ENCODE assay signal across 8 cellular contexts in the genomic region with DNA sequence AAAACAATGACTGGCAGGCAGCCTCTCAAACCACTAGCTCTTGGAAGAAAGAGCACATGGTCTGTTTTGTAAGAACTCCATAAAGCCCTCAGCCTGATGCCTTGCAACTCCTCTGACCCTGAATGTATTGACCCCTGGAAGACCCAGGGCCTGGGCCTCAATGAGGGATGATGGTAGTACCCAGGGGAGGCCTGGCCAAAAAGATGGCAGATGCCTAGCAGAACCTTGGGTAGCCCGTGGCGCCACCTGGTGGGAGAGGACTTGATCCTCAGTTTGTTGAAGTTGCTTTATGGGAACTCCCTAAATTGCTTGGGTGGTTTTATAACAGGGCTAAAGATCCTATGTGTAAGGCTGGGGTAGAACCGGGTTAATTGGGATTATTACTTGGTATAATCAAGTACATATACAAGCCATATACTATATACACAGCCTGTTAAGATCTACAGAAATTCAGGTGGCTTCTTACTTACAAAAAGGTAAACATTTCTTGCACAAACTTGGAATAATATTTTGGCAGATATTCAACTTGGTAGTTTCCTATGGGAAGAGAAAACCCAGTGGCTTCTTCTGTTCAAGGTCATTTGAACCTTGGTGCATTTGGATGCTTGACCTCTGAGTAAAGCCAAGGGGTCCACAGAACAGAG.
DNase-seq lines count a peak whose midpoint lies in the region; ATAC-seq, FAIRE-seq and TF ChIP-seq lines count a peak whose summit lies in the region.

No MANE protein-coding gene starts in this region.

- H3K4me1 ChIP-seq in HEK293 (ENCODE audit: control insufficient read depth, insufficient read depth, low read length), result no peaks in the 10 kb centered on the region
- no peaks in the 10 kb centered on the region for H3K4me1 ChIP-seq in neutrophil (ENCODE audit: control insufficient read depth in 1 of 2, insufficient read depth in 1 of 2, low read depth in 1 of 2, low read length in 1 of 2)

- peaks cover under 1% of the 10 kb centered on the region for H3K27me3 Mint-ChIP-seq in type B pancreatic cell

- no peaks in the 10 kb centered on the region for H3K27me3 ChIP-seq in neutrophil

- DNase-seq in D721Med (ENCODE audit: insufficient read length, low spot score), result no peak
- peak; percentile 1 for DNase-seq in NCI-H774 (lab: John Stamatoyannopoulos, UW)
- DNase-seq in activated CD8-positive, alpha-beta memory T cell treated with anti-CD3 and anti-CD28 coated beads for 24 hours, result peak; percentile 86
- DNase-seq in type B pancreatic cell (ENCODE audit: extremely low spot score, unreplicated experiment), result no peak
- no peak for DNase-seq in GM19240 (ENCODE audit: insufficient read length, low spot score)

- POLR2A ChIA-PET in HEK293 (lab: Yijun Ruan, JAX), result no interaction called here

- no peak overlapping the region for H3K4me3 Mint-ChIP-seq in type B pancreatic cell

- H3K27ac Mint-ChIP-seq in type B pancreatic cell, result no peak overlapping the region

- TF ChIP-seq CTCF in D721Med (IDR thresholded peaks at IDR 0.05; ENCODE audit: insufficient read depth, missing control alignments) (peak; percentile 63), HEK293 (tag by site-specific recombination; IDR thresholded peaks at IDR 0.05) (0 out of 2 replicates have a peak, but pooled peaks have one; percentile 8), neutrophil (IDR thresholded peaks at IDR 0.05) (peak; percentile 59), type B pancreatic cell (conservative IDR thresholded peaks at IDR 0.05) (peak; percentile 77)

- no peaks in the 10 kb centered on the region for H3K9me3 Mint-ChIP-seq in type B pancreatic cell

- H3K27ac ChIP-seq in HEK293 (ENCODE audit: extremely low read depth, low read depth, low read length) (no peak overlapping the region), neutrophil (no peak overlapping the region)

- no peaks in the 10 kb centered on the region for H3K4me1 Mint-ChIP-seq in type B pancreatic cell (ENCODE audit: unreplicated experiment)

- no peak for FAIRE-seq in D721Med (lab: Jason Lieb, UNC)

- no peaks in the 10 kb centered on the region for H3K36me3 ChIP-seq in HEK293 (ENCODE audit: control insufficient read depth in 2 of 2, insufficient read depth in 1 of 2, low read length in 2 of 2)
- no peaks in the 10 kb centered on the region for H3K36me3 ChIP-seq in neutrophil

- H3K9me3 ChIP-seq in HEK293 (ENCODE audit: control insufficient read depth, insufficient read depth, low read depth, low read length) (no peaks in the 10 kb centered on the region), neutrophil (no peaks in the 10 kb centered on the region)

- H3K4me3 ChIP-seq in HEK293 (ENCODE audit: low read depth, low read length), result no peak overlapping the region
- H3K4me3 ChIP-seq in neutrophil (ENCODE audit: low read depth in 1 of 2, low read length in 1 of 2), result no peak overlapping the region

- H3K36me3 Mint-ChIP-seq in type B pancreatic cell, result no peaks in the 10 kb centered on the region

- ATAC-seq in esophagus mucosa, result peak; percentile 74

- CTCF ChIA-PET in HEK293 (lab: Yijun Ruan, JAX), result interaction anchor here (0.6 to 1.6 kb wide), 25 partner anchors 9 to 281 kb away, joined by 3 to 10 read pairs (median 3); a partner anchor contains a TSS

TF ChIP-seq in HEK293, 187 proteins besides CTCF, POLR2A, EP300 and RAD21 (continues in another document):
- TF ChIP-seq ZNF76 (tag by site-specific recombination; IDR thresholded peaks at IDR 0.05; ENCODE audit: borderline replicate concordance, low read depth), result no peak
- TF ChIP-seq IKZF3 (tag by site-specific recombination; IDR thresholded peaks at IDR 0.05), result no peak
- no peak for TF ChIP-seq GLIS2 (tag by site-specific recombination; IDR thresholded peaks at IDR 0.05)
- TF ChIP-seq ZNF169 (tag by site-specific recombination; IDR thresholded peaks at IDR 0.05), result no peak
- TF ChIP-seq ZNF37A (tag by site-specific recombination; IDR thresholded peaks at IDR 0.05), result no peak
- TF ChIP-seq, protein P1, sequence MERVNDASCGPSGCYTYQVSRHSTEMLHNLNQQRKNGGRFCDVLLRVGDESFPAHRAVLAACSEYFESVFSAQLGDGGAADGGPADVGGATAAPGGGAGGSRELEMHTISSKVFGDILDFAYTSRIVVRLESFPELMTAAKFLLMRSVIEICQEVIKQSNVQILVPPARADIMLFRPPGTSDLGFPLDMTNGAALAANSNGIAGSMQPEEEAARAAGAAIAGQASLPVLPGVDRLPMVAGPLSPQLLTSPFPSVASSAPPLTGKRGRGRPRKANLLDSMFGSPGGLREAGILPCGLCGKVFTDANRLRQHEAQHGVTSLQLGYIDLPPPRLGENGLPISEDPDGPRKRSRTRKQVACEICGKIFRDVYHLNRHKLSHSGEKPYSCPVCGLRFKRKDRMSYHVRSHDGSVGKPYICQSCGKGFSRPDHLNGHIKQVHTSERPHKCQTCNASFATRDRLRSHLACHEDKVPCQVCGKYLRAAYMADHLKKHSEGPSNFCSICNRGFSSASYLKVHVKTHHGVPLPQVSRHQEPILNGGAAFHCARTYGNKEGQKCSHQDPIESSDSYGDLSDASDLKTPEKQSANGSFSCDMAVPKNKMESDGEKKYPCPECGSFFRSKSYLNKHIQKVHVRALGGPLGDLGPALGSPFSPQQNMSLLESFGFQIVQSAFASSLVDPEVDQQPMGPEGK (tag by site-specific recombination; IDR thresholded peaks at IDR 0.05), result no peak
- TF ChIP-seq ZNF660 (tag by site-specific recombination; IDR thresholded peaks at IDR 0.05), result 0 out of 2 replicates have a peak, but pooled peaks have one; percentile 29
- no peak for TF ChIP-seq HOXC10 (CRISPR knock-in tag; IDR thresholded peaks at IDR 0.05)
- no peak for TF ChIP-seq ZNF776 (tag by site-specific recombination; IDR thresholded peaks at IDR 0.05; ENCODE audit: borderline replicate concordance)
- TF ChIP-seq ZNF707 (tag by site-specific recombination; IDR thresholded peaks at IDR 0.05), result no peak
- no peak for TF ChIP-seq ZNF155 (tag by site-specific recombination; IDR thresholded peaks at IDR 0.05)
- peak; percentile 56 for TF ChIP-seq ZNF654 (tag by site-specific recombination; IDR thresholded peaks at IDR 0.05; ENCODE audit: low read depth)
- TF ChIP-seq, protein P2, sequence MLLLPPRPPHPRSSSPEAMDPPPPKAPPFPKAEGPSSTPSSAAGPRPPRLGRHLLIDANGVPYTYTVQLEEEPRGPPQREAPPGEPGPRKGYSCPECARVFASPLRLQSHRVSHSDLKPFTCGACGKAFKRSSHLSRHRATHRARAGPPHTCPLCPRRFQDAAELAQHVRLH (tag by site-specific recombination; IDR thresholded peaks at IDR 0.05), result peak; percentile 22; the same call in 1 of the 2 replicates
- no peak for TF ChIP-seq ZNF221 (tag by site-specific recombination; IDR thresholded peaks at IDR 0.05; ENCODE audit: borderline replicate concordance)
- no peak for TF ChIP-seq ZNF138 (tag by site-specific recombination; IDR thresholded peaks at IDR 0.05; ENCODE audit: borderline replicate concordance)
- no peak for TF ChIP-seq ZNF16 (tag by site-specific recombination; IDR thresholded peaks at IDR 0.05; ENCODE audit: low read depth)
- no peak for TF ChIP-seq ZNF174 (tag by site-specific recombination; IDR thresholded peaks at IDR 0.05)
- TF ChIP-seq FEZF1 (tag by site-specific recombination; IDR thresholded peaks at IDR 0.05), result no peak
- TF ChIP-seq, protein P3, sequence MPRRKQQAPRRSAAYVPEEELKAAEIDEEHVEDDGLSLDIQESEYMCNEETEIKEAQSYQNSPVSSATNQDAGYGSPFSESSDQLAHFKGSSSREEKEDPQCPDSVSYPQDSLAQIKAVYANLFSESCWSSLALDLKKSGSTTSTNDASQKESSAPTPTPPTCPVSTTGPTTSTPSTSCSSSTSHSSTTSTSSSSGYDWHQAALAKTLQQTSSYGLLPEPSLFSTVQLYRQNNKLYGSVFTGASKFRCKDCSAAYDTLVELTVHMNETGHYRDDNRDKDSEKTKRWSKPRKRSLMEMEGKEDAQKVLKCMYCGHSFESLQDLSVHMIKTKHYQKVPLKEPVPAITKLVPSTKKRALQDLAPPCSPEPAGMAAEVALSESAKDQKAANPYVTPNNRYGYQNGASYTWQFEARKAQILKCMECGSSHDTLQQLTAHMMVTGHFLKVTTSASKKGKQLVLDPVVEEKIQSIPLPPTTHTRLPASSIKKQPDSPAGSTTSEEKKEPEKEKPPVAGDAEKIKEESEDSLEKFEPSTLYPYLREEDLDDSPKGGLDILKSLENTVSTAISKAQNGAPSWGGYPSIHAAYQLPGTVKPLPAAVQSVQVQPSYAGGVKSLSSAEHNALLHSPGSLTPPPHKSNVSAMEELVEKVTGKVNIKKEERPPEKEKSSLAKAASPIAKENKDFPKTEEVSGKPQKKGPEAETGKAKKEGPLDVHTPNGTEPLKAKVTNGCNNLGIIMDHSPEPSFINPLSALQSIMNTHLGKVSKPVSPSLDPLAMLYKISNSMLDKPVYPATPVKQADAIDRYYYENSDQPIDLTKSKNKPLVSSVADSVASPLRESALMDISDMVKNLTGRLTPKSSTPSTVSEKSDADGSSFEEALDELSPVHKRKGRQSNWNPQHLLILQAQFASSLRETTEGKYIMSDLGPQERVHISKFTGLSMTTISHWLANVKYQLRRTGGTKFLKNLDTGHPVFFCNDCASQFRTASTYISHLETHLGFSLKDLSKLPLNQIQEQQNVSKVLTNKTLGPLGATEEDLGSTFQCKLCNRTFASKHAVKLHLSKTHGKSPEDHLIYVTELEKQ (tag by site-specific recombination; IDR thresholded peaks at IDR 0.05; ENCODE audit: borderline replicate concordance), result no peak

Comparison
In these comparisons a context has a peak if more than half of its experiments do, and no peak if none do; other contexts are left out.
1. DNase-seq: peak in NCI-H774 (single experiment) and activated CD8-positive, alpha-beta memory T cell treated with anti-CD3 and anti-CD28 coated beads for 24 hours (single experiment); none in D721Med (single experiment), type B pancreatic cell (single experiment) and GM19240 (single experiment).
2. CTCF ChIP-seq: peak in every context shown above with its lines; median percentile 77 in type B pancreatic cell; 63 in D721Med; 59 in neutrophil; 8 in HEK293.